8 cellular contexts compared by ENCODE assay signal in the genomic region with DNA sequence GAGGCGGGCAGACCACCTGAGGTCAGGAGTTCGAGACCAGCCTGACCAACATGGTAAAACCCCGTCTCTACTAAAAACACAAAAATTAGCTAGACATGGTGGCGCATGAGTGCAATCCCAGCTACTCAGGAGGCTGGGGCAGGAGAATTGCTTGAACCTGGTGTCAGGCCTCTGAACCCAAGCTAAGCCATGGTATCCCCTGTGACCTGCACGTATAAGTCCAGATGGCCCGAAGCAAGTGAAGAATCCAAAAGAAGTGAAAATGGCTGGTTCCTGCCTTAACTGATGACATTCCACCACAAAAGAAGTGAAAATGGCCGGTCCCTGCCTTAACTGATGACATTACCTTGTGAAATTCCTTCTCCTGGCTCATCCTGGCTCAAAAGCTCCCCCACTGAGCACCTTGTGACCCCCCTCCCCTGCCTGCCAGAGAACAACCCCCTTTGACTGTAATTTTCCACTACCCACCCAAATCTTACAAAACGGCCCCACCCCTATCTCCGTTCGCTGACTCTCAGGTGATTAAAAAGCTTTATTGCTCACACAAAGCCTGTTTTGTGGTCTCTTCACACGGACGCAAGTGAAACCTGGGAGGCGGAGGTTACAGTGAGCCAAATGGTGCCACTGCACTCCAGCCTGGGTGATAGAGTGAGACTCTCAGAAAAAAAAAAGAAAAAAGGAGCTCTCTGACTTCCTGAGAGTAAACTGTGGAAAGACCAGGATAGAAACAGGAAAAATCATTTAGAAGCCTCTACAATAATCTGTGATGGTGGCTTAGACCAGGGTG.
DNase-seq lines count a peak whose midpoint lies in the region; ATAC-seq and TF ChIP-seq lines count a peak whose summit lies in the region.
"Not testable (repeated sequence)": the region's sequence is repeated elsewhere in the genome, so short reads cannot be mapped to it uniquely, and the experiment has no call there.

No MANE protein-coding gene starts in this region.

- H3K4me1 Mint-ChIP-seq in activated CD4-positive, alpha-beta T cell treated with anti-CD3 and anti-CD28 coated beads, Interleukin-2, amount 10 ng/mL, durations not matched to agents 24 days and 14 days, result peaks cover 28% of the 10 kb centered on the region
- peaks cover 14% of the 10 kb centered on the region for H3K4me1 Mint-ChIP-seq in nephron progenitor cell
- peaks cover 22% of the 10 kb centered on the region for H3K4me1 Mint-ChIP-seq in stimulated activated memory B cell treated with anti-CD40 and anti-IgM and Interleukin-4, amounts not matched to agents 10 μg/mL and 1 μg/mL and 100 μg/mL, for 72 hours

- TF ChIP-seq CTCF in nephron progenitor cell (IDR thresholded peaks at IDR 0.05), result not testable (repeated sequence)

- not testable (repeated sequence) for H3K27me3 Mint-ChIP-seq in activated CD4-positive, alpha-beta T cell treated with anti-CD3 and anti-CD28 coated beads, Interleukin-2, amount 10 ng/mL, durations not matched to agents 24 days and 14 days; nephron progenitor cell (ENCODE audit: low read depth, poor library complexity); stimulated activated memory B cell treated with anti-CD40 and anti-IgM and Interleukin-4, amounts not matched to agents 10 μg/mL and 1 μg/mL and 100 μg/mL, for 72 hours

- H3K4me3 ChIP-seq in Jurkat, Clone E6-1 (ENCODE audit: low read length), result not testable (repeated sequence)

- intact Hi-C loops in activated CD4-positive, alpha-beta T cell treated with anti-CD3 and anti-CD28 coated beads, Interleukin-2, amount 10 ng/mL, durations not matched to agents 24 days and 14 days (cut with micrococcal nuclease), result not testable (repeated sequence)

- ATAC-seq in GM18907 (IDR thresholded peaks at IDR 0.05; ENCODE audit: unreplicated experiment), result peak; percentile 31
- not testable (repeated sequence) for ATAC-seq in stimulated activated memory B cell treated with anti-CD40 and anti-IgM and Interleukin-4, amounts not matched to agents 10 μg/mL and 1 μg/mL and 100 μg/mL, for 72 hours

- not testable (repeated sequence) for H3K36me3 Mint-ChIP-seq in activated CD4-positive, alpha-beta T cell treated with anti-CD3 and anti-CD28 coated beads, Interleukin-2, amount 10 ng/mL, durations not matched to agents 24 days and 14 days (ENCODE audit: low read depth); nephron progenitor cell (ENCODE audit: low read depth); stimulated activated memory B cell treated with anti-CD40 and anti-IgM and Interleukin-4, amounts not matched to agents 10 μg/mL and 1 μg/mL and 100 μg/mL, for 72 hours

- not testable (repeated sequence) for H3K9me3 Mint-ChIP-seq in activated CD4-positive, alpha-beta T cell treated with anti-CD3 and anti-CD28 coated beads, Interleukin-2, amount 10 ng/mL, durations not matched to agents 24 days and 14 days; nephron progenitor cell; stimulated activated memory B cell treated with anti-CD40 and anti-IgM and Interleukin-4, amounts not matched to agents 10 μg/mL and 1 μg/mL and 100 μg/mL, for 72 hours

- peak; percentile 59 for DNase-seq in Jurkat, Clone E6-1 (ENCODE audit: low read depth, low spot score)
- DNase-seq in activated CD4-positive, alpha-beta T cell treated with anti-CD3 and anti-CD28 coated beads, Interleukin-2, amount 10 ng/mL, durations not matched to agents 24 days and 14 days, result peak; percentile 75
- peak; percentile 81 for DNase-seq in activated CD8-positive, alpha-beta memory T cell treated with anti-CD3 and anti-CD28 coated beads, Interleukin-2, amount 50 U/mL, for 48 hours
- peak; percentile 73 for DNase-seq in activated naive CD4-positive, alpha-beta T cell treated with anti-CD3 and anti-CD28 coated beads, Interleukin-2, amount 50 U/mL, for 16 hours
- DNase-seq in nephron progenitor cell, result not testable (repeated sequence)
- peak; percentile 52 to 74 for DNase-seq in stimulated activated CD4-positive, alpha-beta T cell treated with anti-CD3 and anti-CD28 coated beads, Interleukin-4, amount 100 ng/mL, for 4 hours

- H3K27ac Mint-ChIP-seq in activated CD4-positive, alpha-beta T cell treated with anti-CD3 and anti-CD28 coated beads, Interleukin-2, amount 10 ng/mL, durations not matched to agents 24 days and 14 days, result peak overlapping the region; percentile 76
- H3K27ac Mint-ChIP-seq in nephron progenitor cell, result not testable (repeated sequence)
- peak overlapping the region; percentile 9 for H3K27ac Mint-ChIP-seq in stimulated activated memory B cell treated with anti-CD40 and anti-IgM and Interleukin-4, amounts not matched to agents 10 μg/mL and 1 μg/mL and 100 μg/mL, for 72 hours

- H3K4me3 Mint-ChIP-seq in activated CD4-positive, alpha-beta T cell treated with anti-CD3 and anti-CD28 coated beads, Interleukin-2, amount 10 ng/mL, durations not matched to agents 24 days and 14 days, result peak overlapping the region; percentile 38
- peak overlapping the region; percentile 4 for H3K4me3 Mint-ChIP-seq in nephron progenitor cell
- H3K4me3 Mint-ChIP-seq in stimulated activated memory B cell treated with anti-CD40 and anti-IgM and Interleukin-4, amounts not matched to agents 10 μg/mL and 1 μg/mL and 100 μg/mL, for 72 hours, result peak overlapping the region; percentile 6
